ENCODE assay signal across 2 cellular contexts in the genomic region with DNA sequence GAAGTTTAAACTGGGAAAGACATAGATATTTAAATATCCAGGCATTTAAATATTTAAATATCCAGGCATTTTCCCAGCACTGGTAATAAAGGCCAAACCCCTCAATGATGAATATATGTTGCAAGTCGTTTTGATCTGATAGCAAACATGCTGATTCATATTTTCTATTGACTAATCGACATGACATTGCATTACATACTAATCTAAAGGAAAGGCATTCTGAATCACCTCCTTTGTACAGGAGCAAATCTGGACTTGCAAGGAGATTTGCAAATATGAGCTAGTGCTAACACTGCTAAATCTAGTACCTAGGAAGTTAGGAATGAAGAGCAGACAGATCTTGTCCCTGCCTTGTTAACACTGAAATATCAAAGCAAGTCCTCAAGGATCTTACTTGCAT.
A peak's percentile ranks its signal among the peaks of the same experiment; 100 is the strongest.
TF ChIP-seq lines count a peak whose summit lies in the region.

No MANE protein-coding gene starts in this region.

TF ChIP-seq in HCT116, 20 proteins besides CTCF, POLR2A, EP300 and RAD21:
- no peak for TF ChIP-seq JUND (IDR thresholded peaks at IDR 0.05)
- TF ChIP-seq EGR1 (IDR thresholded peaks at IDR 0.05; ENCODE audit: low read depth) = no peak
- 0 out of 2 replicates have a peak, but pooled peaks have one; percentile 20 for TF ChIP-seq CEBPB (IDR thresholded peaks at IDR 0.05; ENCODE audit: low read depth)

TF ChIP-seq in endothelial cell of umbilical vein, 7 proteins besides CTCF, POLR2A, EP300 and RAD21:
- TF ChIP-seq EZH2 (IDR thresholded peaks at IDR 0.05; ENCODE audit: borderline replicate concordance, low read depth, low read length, severe bottlenecking) = no peak
- TF ChIP-seq GATA2 (IDR thresholded peaks at IDR 0.05; ENCODE audit: insufficient read depth, insufficient read length, low read depth, low read length) = peak; percentile 89
- TF ChIP-seq JUN (IDR thresholded peaks at IDR 0.05; ENCODE audit: borderline replicate concordance, insufficient read depth, insufficient read length, low read depth) = peak; percentile 71
- TF ChIP-seq FOS (IDR thresholded peaks at IDR 0.05; ENCODE audit: borderline replicate concordance, insufficient read depth, low read length) = peak; percentile 82
- peak; percentile 21 for TF ChIP-seq POLR2AphosphoS5 (IDR thresholded peaks at IDR 0.05; ENCODE audit: insufficient read depth, low read depth, low read length)
